In the genomic region with DNA sequence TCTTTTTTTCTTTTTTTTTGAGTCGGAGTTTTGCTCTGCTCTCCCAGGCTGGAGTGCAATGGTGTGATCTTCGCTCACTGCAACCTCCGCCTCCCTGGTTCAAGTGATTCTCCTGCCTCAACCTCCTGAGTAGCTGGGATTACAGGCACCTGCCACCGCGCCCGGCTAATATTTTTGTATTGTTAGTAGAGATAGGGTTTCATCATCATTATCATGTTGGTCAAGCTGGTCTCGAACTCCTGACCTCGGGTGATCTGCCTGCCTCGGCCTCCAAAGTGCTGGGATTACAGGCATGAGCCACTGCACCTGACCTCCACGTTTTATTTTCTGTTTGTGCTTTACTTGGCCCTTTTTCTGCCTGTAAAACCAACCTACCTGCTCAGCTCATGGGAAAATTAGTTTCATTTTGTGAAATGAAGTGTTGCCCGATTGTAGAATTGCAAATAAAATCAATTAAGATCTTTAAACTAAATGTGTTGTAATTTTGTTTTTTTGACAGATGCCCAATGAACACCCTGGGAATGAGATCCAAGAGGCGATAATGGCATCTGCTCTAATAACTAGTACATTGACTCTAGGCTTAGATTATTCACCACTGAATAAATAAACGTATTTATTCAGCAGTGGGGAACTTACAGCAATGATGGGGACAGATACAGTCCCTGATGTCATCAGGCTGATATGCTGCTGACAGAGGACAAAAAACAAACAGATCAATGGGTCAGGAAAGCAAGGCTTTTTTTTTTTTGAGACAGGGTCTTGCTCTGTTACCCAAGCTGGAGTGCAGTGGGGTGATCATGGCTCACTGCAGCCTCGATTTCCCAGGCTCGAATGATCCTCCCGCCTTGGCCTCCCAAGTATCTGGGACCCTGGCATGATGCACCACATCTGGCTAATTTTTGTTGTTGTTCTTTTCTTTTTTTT, we compare ENCODE assay signal across 1 cellular context.
TF ChIP-seq lines count a peak whose summit lies in the region.

No MANE protein-coding gene starts in this region.

TF ChIP-seq in HCT116, 20 proteins besides CTCF, POLR2A, EP300 and RAD21:
- TF ChIP-seq, protein P1, sequence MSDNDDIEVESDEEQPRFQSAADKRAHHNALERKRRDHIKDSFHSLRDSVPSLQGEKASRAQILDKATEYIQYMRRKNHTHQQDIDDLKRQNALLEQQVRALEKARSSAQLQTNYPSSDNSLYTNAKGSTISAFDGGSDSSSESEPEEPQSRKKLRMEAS (IDR thresholded peaks at IDR 0.05), result no peak
- TF ChIP-seq ZFX (IDR thresholded peaks at IDR 0.05), result no peak
- TF ChIP-seq, protein P2, sequence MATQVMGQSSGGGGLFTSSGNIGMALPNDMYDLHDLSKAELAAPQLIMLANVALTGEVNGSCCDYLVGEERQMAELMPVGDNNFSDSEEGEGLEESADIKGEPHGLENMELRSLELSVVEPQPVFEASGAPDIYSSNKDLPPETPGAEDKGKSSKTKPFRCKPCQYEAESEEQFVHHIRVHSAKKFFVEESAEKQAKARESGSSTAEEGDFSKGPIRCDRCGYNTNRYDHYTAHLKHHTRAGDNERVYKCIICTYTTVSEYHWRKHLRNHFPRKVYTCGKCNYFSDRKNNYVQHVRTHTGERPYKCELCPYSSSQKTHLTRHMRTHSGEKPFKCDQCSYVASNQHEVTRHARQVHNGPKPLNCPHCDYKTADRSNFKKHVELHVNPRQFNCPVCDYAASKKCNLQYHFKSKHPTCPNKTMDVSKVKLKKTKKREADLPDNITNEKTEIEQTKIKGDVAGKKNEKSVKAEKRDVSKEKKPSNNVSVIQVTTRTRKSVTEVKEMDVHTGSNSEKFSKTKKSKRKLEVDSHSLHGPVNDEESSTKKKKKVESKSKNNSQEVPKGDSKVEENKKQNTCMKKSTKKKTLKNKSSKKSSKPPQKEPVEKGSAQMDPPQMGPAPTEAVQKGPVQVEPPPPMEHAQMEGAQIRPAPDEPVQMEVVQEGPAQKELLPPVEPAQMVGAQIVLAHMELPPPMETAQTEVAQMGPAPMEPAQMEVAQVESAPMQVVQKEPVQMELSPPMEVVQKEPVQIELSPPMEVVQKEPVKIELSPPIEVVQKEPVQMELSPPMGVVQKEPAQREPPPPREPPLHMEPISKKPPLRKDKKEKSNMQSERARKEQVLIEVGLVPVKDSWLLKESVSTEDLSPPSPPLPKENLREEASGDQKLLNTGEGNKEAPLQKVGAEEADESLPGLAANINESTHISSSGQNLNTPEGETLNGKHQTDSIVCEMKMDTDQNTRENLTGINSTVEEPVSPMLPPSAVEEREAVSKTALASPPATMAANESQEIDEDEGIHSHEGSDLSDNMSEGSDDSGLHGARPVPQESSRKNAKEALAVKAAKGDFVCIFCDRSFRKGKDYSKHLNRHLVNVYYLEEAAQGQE (IDR thresholded peaks at IDR 0.05; ENCODE audit: low read depth), result no peak
- no peak for TF ChIP-seq SIN3A (IDR thresholded peaks at IDR 0.05; ENCODE audit: low read depth)
- TF ChIP-seq EZH2 (IDR thresholded peaks at IDR 0.05), result no peak
- TF ChIP-seq, protein P3, sequence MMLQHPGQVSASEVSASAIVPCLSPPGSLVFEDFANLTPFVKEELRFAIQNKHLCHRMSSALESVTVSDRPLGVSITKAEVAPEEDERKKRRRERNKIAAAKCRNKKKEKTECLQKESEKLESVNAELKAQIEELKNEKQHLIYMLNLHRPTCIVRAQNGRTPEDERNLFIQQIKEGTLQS (IDR thresholded peaks at IDR 0.05), result no peak
- TF ChIP-seq CBX3 (IDR thresholded peaks at IDR 0.05; ENCODE audit: low read depth), result no peak
- TF ChIP-seq POLR2AphosphoS5 (IDR thresholded peaks at IDR 0.05; ENCODE audit: low read depth, low read length), result no peak
- TF ChIP-seq, protein P4, sequence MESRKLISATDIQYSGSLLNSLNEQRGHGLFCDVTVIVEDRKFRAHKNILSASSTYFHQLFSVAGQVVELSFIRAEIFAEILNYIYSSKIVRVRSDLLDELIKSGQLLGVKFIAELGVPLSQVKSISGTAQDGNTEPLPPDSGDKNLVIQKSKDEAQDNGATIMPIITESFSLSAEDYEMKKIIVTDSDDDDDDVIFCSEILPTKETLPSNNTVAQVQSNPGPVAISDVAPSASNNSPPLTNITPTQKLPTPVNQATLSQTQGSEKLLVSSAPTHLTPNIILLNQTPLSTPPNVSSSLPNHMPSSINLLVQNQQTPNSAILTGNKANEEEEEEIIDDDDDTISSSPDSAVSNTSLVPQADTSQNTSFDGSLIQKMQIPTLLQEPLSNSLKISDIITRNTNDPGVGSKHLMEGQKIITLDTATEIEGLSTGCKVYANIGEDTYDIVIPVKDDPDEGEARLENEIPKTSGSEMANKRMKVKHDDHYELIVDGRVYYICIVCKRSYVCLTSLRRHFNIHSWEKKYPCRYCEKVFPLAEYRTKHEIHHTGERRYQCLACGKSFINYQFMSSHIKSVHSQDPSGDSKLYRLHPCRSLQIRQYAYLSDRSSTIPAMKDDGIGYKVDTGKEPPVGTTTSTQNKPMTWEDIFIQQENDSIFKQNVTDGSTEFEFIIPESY (IDR thresholded peaks at IDR 0.05; ENCODE audit: extremely low read depth, insufficient replicate concordance, low read length), result no peak
- no peak for TF ChIP-seq SRF (IDR thresholded peaks at IDR 0.05; ENCODE audit: low read depth)
- TF ChIP-seq EGR1 (IDR thresholded peaks at IDR 0.05; ENCODE audit: low read depth), result no peak
- TF ChIP-seq SP1 (IDR thresholded peaks at IDR 0.05; ENCODE audit: low read depth), result no peak
- no peak for TF ChIP-seq TCF7L2 (IDR thresholded peaks at IDR 0.05; ENCODE audit: borderline replicate concordance, extremely low read depth, insufficient read depth, insufficient read length)
- no peak for TF ChIP-seq ELF1 (IDR thresholded peaks at IDR 0.05; ENCODE audit: borderline replicate concordance, low read depth)
- TF ChIP-seq ZNF274 (IDR thresholded peaks at IDR 0.05; ENCODE audit: low read depth, low read length), result no peak
- TF ChIP-seq FOSL1 (IDR thresholded peaks at IDR 0.05; ENCODE audit: low read depth), result no peak
TF ChIP-seq in HCT116: peak in this region for 0.
